8 cellular contexts compared by ENCODE assay signal in the genomic region with DNA sequence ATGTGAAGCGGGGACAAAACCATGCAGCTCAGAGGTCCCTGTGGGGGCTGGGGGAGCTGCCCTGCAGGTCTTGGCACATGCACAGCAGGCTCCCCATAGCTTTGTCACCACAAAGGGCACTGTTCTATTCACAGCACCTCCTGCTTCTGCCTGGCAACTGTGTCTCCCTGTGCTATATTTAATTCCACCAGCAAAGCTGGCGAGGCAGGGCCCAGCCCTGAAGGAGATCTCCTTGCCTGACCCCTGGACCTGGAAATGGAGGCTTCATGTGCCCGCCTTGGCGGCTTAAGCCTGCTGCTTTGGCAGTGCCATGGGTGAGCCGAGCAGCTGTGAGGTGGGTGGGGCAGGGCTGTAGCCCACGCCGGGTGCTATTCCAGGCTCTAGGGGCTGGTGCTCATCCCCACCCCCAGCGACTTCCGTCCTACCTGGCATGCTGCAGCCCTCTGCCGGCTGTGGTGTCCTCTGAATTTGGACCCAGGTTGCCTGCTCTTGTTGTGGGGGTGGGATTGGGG. TPM values are rescaled to one million over a fixed set of nuclear protein-coding genes. Genes with fewer than 3 reads are reported as not detected.
DNase-seq lines count a peak whose midpoint lies in the region; ATAC-seq, FAIRE-seq and TF ChIP-seq lines count a peak whose summit lies in the region.

No MANE protein-coding gene starts in this region.

- in situ Hi-C loops in K562 (cut with MboI): loop anchor here (5.0 kb wide), 1 partner anchor 117 kb away; no protein-coding TSS in a partner anchor

- H3K9me3 ChIP-seq in K562 (replicated peaks; ENCODE audit: control insufficient read depth, insufficient read depth, low read depth, low read length) (no peaks in the 10 kb centered on the region), mesenchymal stem cell (ENCODE audit: control insufficient read depth, low read length) (no peaks in the 10 kb centered on the region), vagina (no peaks in the 10 kb centered on the region)

- H3K36me3 Mint-ChIP-seq in Calu3 (ENCODE audit: insufficient read depth, unreplicated experiment): peaks cover 12% of the 10 kb centered on the region

- no peaks in the 10 kb centered on the region for H3K79me2 ChIP-seq in K562 (ENCODE audit: control insufficient read depth, insufficient read depth, low read length)

- no peak overlapping the region for H3K23ac ChIP-seq in mesenchymal stem cell (ENCODE audit: low read length in 2 of 2)

- H2AK5ac ChIP-seq in mesenchymal stem cell (ENCODE audit: low read length, severe bottlenecking): peak overlapping the region; percentile 73

- peak overlapping the region; percentile 23 to 87 for H2BK12ac ChIP-seq in mesenchymal stem cell (ENCODE audit: low read length in 2 of 2)

- intact Hi-C loops in Calu3 (cut with micrococcal nuclease; ENCODE audit: unreplicated experiment): loop anchor here (10.0 kb wide), 1 partner anchor 235 kb away; no protein-coding TSS in a partner anchor
- intact Hi-C loops in K562 (cut with micrococcal nuclease): loop anchor here (2.0 to 5.0 kb wide), 2 partner anchors 45 to 67 kb away; no protein-coding TSS in a partner anchor
- intact Hi-C loops in vagina (cut with DNase I): loop anchor here (1.0 kb wide), 1 partner anchor 111 kb away; no protein-coding TSS in a partner anchor

- 90% methylated on average over 8 of the region's 10 CpGs for WGBS in K562 (ENCODE audit: insufficient coverage, low coverage, missing lambda C conversion rate)
- WGBS in mesenchymal stem cell: 98% methylated on average over 10 of the region's 10 CpGs

- H2BK15ac ChIP-seq in mesenchymal stem cell (ENCODE audit: low read depth, poor library complexity, severe bottlenecking): peak overlapping the region; percentile 9

- H3K4me1 ChIP-seq in K562 (replicated peaks in 1 of 2; ENCODE audit: control insufficient read depth in 2 of 2, insufficient read depth in 2 of 2, low read length in 2 of 2) (peaks cover 11 to 63% of the 10 kb centered on the region in 2 experiments; a peak in 4 of 5 replicates), mesenchymal stem cell (ENCODE audit: control insufficient read depth, insufficient read depth, low read depth, low read length) (peaks cover 45% of the 10 kb centered on the region), vagina (peaks cover 70% of the 10 kb centered on the region)

- H3K9me1 ChIP-seq in K562 (ENCODE audit: control insufficient read depth, insufficient read depth, low read length): peaks cover 3% of the 10 kb centered on the region

- H3K27me3 ChIP-seq in K562 (ENCODE audit: control insufficient read depth in 2 of 2, insufficient read depth in 2 of 2, low read length in 2 of 2): no peaks in the 10 kb centered on the region
- peaks cover 0 to 14% of the 10 kb centered on the region in 2 experiments for H3K27me3 ChIP-seq in mesenchymal stem cell (ENCODE audit: control insufficient read depth in 1 of 2, insufficient read depth in 1 of 2, low read length in 2 of 2)
- H3K27me3 ChIP-seq in vagina: no peaks in the 10 kb centered on the region

- no peaks in the 10 kb centered on the region for H3K27me3 Mint-ChIP-seq in Calu3 (ENCODE audit: unreplicated experiment)

- H3K18ac ChIP-seq in mesenchymal stem cell (ENCODE audit: low read depth in 1 of 2, low read length in 2 of 2): peak overlapping the region; percentile 22 to 58

- H3K4me2 ChIP-seq in K562 (ENCODE audit: insufficient read depth, low read length): no peak overlapping the region
- no peak overlapping the region for H3K4me2 ChIP-seq in mesenchymal stem cell (ENCODE audit: low read length, poor library complexity, severe bottlenecking)

- no peaks in the 10 kb centered on the region for H3K9me3 Mint-ChIP-seq in Calu3 (ENCODE audit: low read depth, unreplicated experiment)

- no peak overlapping the region for H3K14ac ChIP-seq in mesenchymal stem cell (ENCODE audit: low read length in 2 of 2)

- H3K4me3 ChIP-seq in NB4 (ENCODE audit: low read depth, low read length) (peak overlapping the region; percentile 71), K562 (no peak overlapping the region), mesenchymal stem cell (ENCODE audit: insufficient read depth in 1 of 2, low read depth in 1 of 2, low read length in 2 of 2) (no peak overlapping the region), vagina (no peak overlapping the region)

- no peak for TF ChIP-seq EP300 in K562 (IDR thresholded peaks at IDR 0.05; ENCODE audit: low read length)

- POLR2A ChIA-PET in K562 (lab: Yijun Ruan, JAX): interaction anchor here (2.1 kb wide), 1 partner anchor 18 kb away, joined by 7 read pairs; no protein-coding TSS in a partner anchor

- no peaks in the 10 kb centered on the region for H4K20me1 ChIP-seq in K562 (replicated peaks; ENCODE audit: control insufficient read depth, insufficient read depth, low read length)

- H3K36me3 ChIP-seq in K562 (ENCODE audit: control insufficient read depth, insufficient read depth, low read length) (peaks cover 14% of the 10 kb centered on the region; the same call in 2 of the 3 replicates), mesenchymal stem cell (ENCODE audit: control insufficient read depth in 1 of 2, insufficient read depth in 2 of 2, low read depth in 1 of 2, low read length in 2 of 2) (peaks cover 6 to 41% of the 10 kb centered on the region in 2 experiments), vagina (no peaks in the 10 kb centered on the region)

- peak overlapping the region; percentile 21 for H2BK120ac ChIP-seq in mesenchymal stem cell (ENCODE audit: low read depth, low read length)

- no peak for FAIRE-seq in K562 (lab: Jason Lieb, UNC)

- peak overlapping the region; percentile 81 for H4K91ac ChIP-seq in mesenchymal stem cell (ENCODE audit: low read length)

- peak; percentile 50 for DNase-seq in Calu3
- DNase-seq in NB4 (ENCODE audit: low read depth): peak; percentile 90
- DNase-seq in K562 (ENCODE audit: extremely low read depth in 1 of 4, low spot score in 3 of 4): no peak
- no peak for DNase-seq in mesenchymal stem cell
- peak in 1 of 2 donors; percentile 77 for DNase-seq in vagina (ENCODE audit: extremely low spot score in 2 of 2)
- DNase-seq in NCI-H1105 treated with DMSO at 0.1 percent for 48 hours (lab: John Stamatoyannopoulos, UW): no peak
- no peak for DNase-seq in GF-D8 (lab: John Stamatoyannopoulos, UW)

- H3K9ac ChIP-seq in K562 (ENCODE audit: insufficient read depth in 1 of 2, low read depth in 2 of 2, low read length in 2 of 2) (peak overlapping the region in 1 of 2 experiments; percentile 48; a peak in 1 of 4 replicates), mesenchymal stem cell (ENCODE audit: low read length) (peak overlapping the region; percentile 80)

- H3K4ac ChIP-seq in mesenchymal stem cell (ENCODE audit: low read depth in 1 of 2, low read length in 2 of 2): peak overlapping the region; percentile 8 to 66

- peak overlapping the region; percentile 8 for H2BK5ac ChIP-seq in mesenchymal stem cell (ENCODE audit: low read depth, low read length, poor library complexity, severe bottlenecking)

- H4K8ac ChIP-seq in mesenchymal stem cell (ENCODE audit: low read length): peak overlapping the region; percentile 54

- BruUV-seq in Calu3 (replicated peaks; lab: Mats Ljungman, UMichigan): no TSS peak
- BruUV-seq in K562 (replicated peaks; lab: Mats Ljungman, UMichigan): no TSS peak

- H2AFZ ChIP-seq in K562 (ENCODE audit: low read depth, low read length): no peak overlapping the region
- H2AFZ ChIP-seq in mesenchymal stem cell (ENCODE audit: low read depth, low read length): no peak overlapping the region

- TF ChIP-seq CTCF in Calu3 (IDR thresholded peaks at IDR 0.05; ENCODE audit: unreplicated experiment) (no peak), NB4 (IDR thresholded peaks at IDR 0.05; ENCODE audit: low read depth, low read length) (no peak), K562 (IDR thresholded peaks at IDR 0.05 in 2 of 3, conservative IDR thresholded peaks at IDR 0.05 in 1 of 3; ENCODE audit: insufficient read depth in 2 of 3, low read depth in 1 of 3, low read length in 3 of 3) (no peak), vagina (IDR thresholded peaks at IDR 0.05) (no peak)

- no peak for TF ChIP-seq RAD21 in K562 (CRISPR knock-in tag; conservative IDR thresholded peaks at IDR 0.05 in 1 of 2, IDR thresholded peaks at IDR 0.05 in 1 of 2)

- CTCF ChIA-PET in Calu3 (lab: Charles Lee) (interaction anchor here (0.6 to 4.4 kb wide), 8 partner anchors 13 to 367 kb away, joined by 3 to 125 read pairs (median 6); partner anchors contain the start of genes WDR59 and ZNRF1), K562 (lab: Yijun Ruan, JAX; ENCODE audit: low intra/inter-chr PET ratio) (interaction anchor here (0.6 to 2.7 kb wide), 2 partner anchors 111 to 130 kb away, joined by 3 to 42 read pairs; partner anchors contain the start of gene ZNRF1)

- H3K4me3 Mint-ChIP-seq in Calu3 (ENCODE audit: low read depth, unreplicated experiment): peak overlapping the region; percentile 19

- no peak for ATAC-seq in K562
- ATAC-seq in GM19328 (IDR thresholded peaks at IDR 0.05; ENCODE audit: unreplicated experiment): no peak

- H3K27ac ChIP-seq in K562 (ENCODE audit: extremely low read depth, low read depth, low read length): no peak overlapping the region
- H3K27ac ChIP-seq in mesenchymal stem cell (ENCODE audit: low read length, poor library complexity, severe bottlenecking): peak overlapping the region; percentile 77
- peak overlapping the region; percentile 81 for H3K27ac ChIP-seq in vagina

- H3K79me1 ChIP-seq in mesenchymal stem cell (replicated peaks; ENCODE audit: low read length, poor library complexity, severe bottlenecking): peaks cover 26% of the 10 kb centered on the region

- TF ChIP-seq POLR2A in NB4 (IDR thresholded peaks at IDR 0.05; ENCODE audit: extremely low read depth, insufficient read length) (no peak), K562 (conservative IDR thresholded peaks at IDR 0.05) (no peak), vagina (IDR thresholded peaks at IDR 0.05) (no peak)

- peaks cover 31% of the 10 kb centered on the region for H3K4me1 Mint-ChIP-seq in Calu3 (ENCODE audit: low read depth, unreplicated experiment)

- peak overlapping the region; percentile 68 for H3K27ac Mint-ChIP-seq in Calu3 (ENCODE audit: unreplicated experiment)

RNA-seq across cellular contexts. Expression of gene LDHD, which starts 6.8 kb away (rescaled TPM):
- total RNA-seq in Calu3 (2022) (4.1 and 6.5 TPM in 2 replicates), K562 (2014; rRNA removed) (0.33 and 0.73 TPM in 2 replicates), K562 (2014; rRNA removed; fragmentation: Illumina TruSeq; extraction: Trizol) (not detected in 2 replicates), K562 (2015; rRNA removed; fragmentation: Illumina TruSeq; extraction: Trizol) (0.19 and 0.40 TPM in 2 replicates), K562 (2021) (0.69 and 0.83 TPM in 2 replicates), vagina (10.1 TPM)
- total RNA-seq in K562 (2011; cell fraction: chromatin; rRNA removed; ENCODE audit: low replicate concordance): 0.48 and 1.4 TPM in 2 replicates
- 1.7 and 3.0 TPM in 2 replicates for total RNA-seq in K562 (2011; cell fraction: nucleolus; rRNA removed)
- 1.1 and 1.5 TPM in 2 replicates for total RNA-seq in K562 (2011; cell fraction: nucleoplasm; rRNA removed)
- polyA plus RNA-seq in K562 (2011; rRNA removed) (0.08 and 0.33 TPM in 2 replicates), K562 (2014; fragmentation: Illumina TruSeq; extraction: Trizol) (0.19 and 0.25 TPM in 2 replicates), K562 (2014; fragmentation: Nextera tagmentation; extraction: Ambion mirVana) (not detected), K562 (2014; rRNA removed) (0.39 and 0.86 TPM in 2 replicates)
- 0.21 and 1.0 TPM in 2 replicates for polyA plus RNA-seq in K562 (2011; cell fraction: cytosol; rRNA removed)
- polyA plus RNA-seq in K562 (2011; cell fraction: nucleus; rRNA removed): 0.42 and 2.2 TPM in 2 replicates
- polyA plus RNA-seq in K562 (2012): 0.61 and 0.93 TPM in 2 replicates
- 0.21 TPM in 1 of 2 replicates, not detected in the other for polyA minus RNA-seq in K562 (2011; rRNA and poly(A)+ RNA removed)
- not detected in 2 replicates for polyA minus RNA-seq in K562 (2011; cell fraction: cytosol; rRNA and poly(A)+ RNA removed)
- polyA minus RNA-seq in K562 (2011; cell fraction: nucleus; rRNA and poly(A)+ RNA removed): 0.44 and 1.1 TPM in 2 replicates
- 0.32 TPM for polyA plus RNA-seq in mesenchymal stem cell (2013, experiment 1 of 2)
- polyA plus RNA-seq in mesenchymal stem cell (2013, experiment 2 of 2): 0.21 TPM

RNA-seq across cellular contexts. Expression of gene ZFP1, which starts 38.5 kb away (rescaled TPM):
- total RNA-seq in Calu3 (2022): 10.6 and 12.9 TPM in 2 replicates
- total RNA-seq in K562 (2011; cell fraction: chromatin; rRNA removed; ENCODE audit: low replicate concordance): 4.7 and 12.9 TPM in 2 replicates
- total RNA-seq in K562 (2011; cell fraction: nucleolus; rRNA removed): 5.0 and 6.2 TPM in 2 replicates
- 7.3 and 8.8 TPM in 2 replicates for total RNA-seq in K562 (2011; cell fraction: nucleoplasm; rRNA removed)
- 9.3 and 10.4 TPM in 2 replicates for total RNA-seq in K562 (2014; rRNA removed)
- total RNA-seq in K562 (2014; rRNA removed; fragmentation: Illumina TruSeq; extraction: Trizol): 14.7 and 16.1 TPM in 2 replicates
- total RNA-seq in K562 (2015; rRNA removed; fragmentation: Illumina TruSeq; extraction: Trizol): 13.7 and 14.0 TPM in 2 replicates
- total RNA-seq in K562 (2021): 10.8 and 14.7 TPM in 2 replicates
- polyA plus RNA-seq in K562 (2011; rRNA removed): 10.8 and 13.3 TPM in 2 replicates
- polyA plus RNA-seq in K562 (2011; cell fraction: cytosol; rRNA removed): 2.9 and 4.8 TPM in 2 replicates
- 3.9 and 4.2 TPM in 2 replicates for polyA plus RNA-seq in K562 (2011; cell fraction: nucleus; rRNA removed)
- 5.4 and 6.8 TPM in 2 replicates for polyA plus RNA-seq in K562 (2012)
- 11.4 and 11.6 TPM in 2 replicates for polyA plus RNA-seq in K562 (2014; fragmentation: Illumina TruSeq; extraction: Trizol)
- polyA plus RNA-seq in K562 (2014; fragmentation: Nextera tagmentation; extraction: Ambion mirVana): 1 to 10 TPM; 2.6 to 4.1 TPM
- 5.2 and 6.5 TPM in 2 replicates for polyA plus RNA-seq in K562 (2014; rRNA removed)
- 14.8 and 15.0 TPM in 2 replicates for polyA minus RNA-seq in K562 (2011; rRNA and poly(A)+ RNA removed)
- 10.2 and 12.6 TPM in 2 replicates for polyA minus RNA-seq in K562 (2011; cell fraction: cytosol; rRNA and poly(A)+ RNA removed)
- polyA minus RNA-seq in K562 (2011; cell fraction: nucleus; rRNA and poly(A)+ RNA removed): 5.3 and 7.8 TPM in 2 replicates
- polyA plus RNA-seq in mesenchymal stem cell (2013, experiment 1 of 2): 9.1 TPM
- polyA plus RNA-seq in mesenchymal stem cell (2013, experiment 2 of 2): 7.8 TPM
- total RNA-seq in vagina: 11.3 TPM

Comparison
In these comparisons a context has a peak if more than half of its experiments do, and no peak if none do; other contexts are left out.
1. DNase-seq: peak in Calu3 (single experiment) and NB4 (single experiment); none in K562 (0 of 4), mesenchymal stem cell (single experiment), NCI-H1105 treated with DMSO at 0.1 percent for 48 hours (single experiment) and GF-D8 (single experiment).